Comparison of ENCODE assay signal across 8 cellular contexts in the genomic region with DNA sequence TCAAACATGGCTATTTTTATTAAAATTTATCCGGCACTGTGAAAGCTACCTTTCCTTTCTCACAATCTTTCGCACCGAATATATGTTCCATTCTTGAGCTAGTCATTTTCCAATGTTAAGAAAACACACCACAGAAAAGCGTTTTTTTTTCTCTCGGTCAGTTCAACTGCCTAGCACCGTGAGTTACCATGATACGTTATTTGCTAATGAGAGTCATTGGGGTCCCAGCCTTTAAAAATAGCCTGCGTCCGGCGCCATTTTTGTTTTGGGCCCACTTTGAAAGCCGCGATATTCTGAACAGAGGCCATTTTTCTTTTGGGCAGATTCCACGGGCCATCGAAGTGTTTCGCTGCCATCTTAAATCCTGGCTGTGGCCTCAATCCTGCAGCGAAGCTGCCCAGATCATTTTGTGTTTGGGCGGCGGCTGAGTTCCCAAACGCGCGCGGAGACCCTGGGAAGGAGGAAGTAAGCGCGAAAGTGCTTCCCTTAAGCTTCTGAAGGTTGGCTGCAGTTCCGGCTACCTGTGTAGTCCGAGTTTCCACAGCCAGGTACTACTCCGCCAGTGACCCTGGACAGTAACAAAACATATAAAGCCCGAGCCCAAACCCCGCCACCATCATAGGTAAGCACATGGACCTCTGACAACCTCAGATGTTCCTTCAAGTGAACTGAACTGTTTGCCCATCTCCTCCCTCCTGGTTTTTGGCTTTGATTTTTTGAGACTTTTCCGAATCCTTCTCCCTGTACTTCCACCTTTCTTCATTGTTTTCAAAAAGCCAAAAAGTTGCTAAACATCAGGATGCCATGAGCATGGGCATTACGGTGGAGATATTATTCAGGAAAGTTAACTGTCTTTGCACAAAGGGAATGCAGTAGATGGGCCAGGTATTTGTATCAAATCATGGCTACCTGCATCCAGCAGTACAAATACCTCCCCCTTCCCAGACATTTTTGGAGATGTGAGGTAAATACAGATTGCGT. TPM values are rescaled to one million over a fixed set of nuclear protein-coding genes. Genes with fewer than 3 reads are reported as not detected.
DNase-seq lines count a peak whose midpoint lies in the region; ATAC-seq, FAIRE-seq and TF ChIP-seq lines count a peak whose summit lies in the region.

Gene SLX4IP (plus strand): TSS at position 474 of the 981 bp plus-strand sequence. CDS start 22,900 bp downstream, outside the sequence.

- peak within 1 kb of the TSS; percentile 94 for H3K27ac Mint-ChIP-seq in activated naive CD8-positive, alpha-beta T cell treated with anti-CD3 and anti-CD28 coated beads, Interleukin-2, amount 50 U/mL, for 24 hours

- H3K4me2 ChIP-seq in SU-DHL-6 (ENCODE audit: low read depth, low read length, poor library complexity, severe bottlenecking) = peak within 1 kb of the TSS; percentile 99

- FAIRE-seq in pancreas (lab: Jason Lieb, UNC) = peak; percentile 92

- H3K4me3 Mint-ChIP-seq in activated naive CD8-positive, alpha-beta T cell treated with anti-CD3 and anti-CD28 coated beads, Interleukin-2, amount 50 U/mL, for 24 hours = peak within 1 kb of the TSS; percentile 85

- H3K36me3 ChIP-seq in SU-DHL-6 (ENCODE audit: low read length) = peaks cover 3% of the 10 kb centered on the region; the same call in 1 of the 2 replicates
- no peaks in the 10 kb centered on the region for H3K36me3 ChIP-seq in pancreas
- H3K36me3 ChIP-seq in tibial artery = no peaks in the 10 kb centered on the region

- no peaks in the 10 kb centered on the region for H3K9me2 ChIP-seq in SU-DHL-6 (replicated peaks; ENCODE audit: insufficient read depth, low read length)

- peak within 1 kb of the TSS; percentile 95 for H3K9ac ChIP-seq in SU-DHL-6 (ENCODE audit: low read length)

- intact Hi-C loops in Right ventricle myocardium superior (cut with DNase I) = no loop called here
- intact Hi-C loops in pancreas (cut with DNase I) = no loop called here
- intact Hi-C loops in tibial artery (cut with DNase I; ENCODE audit: low total_unique reads) = loop anchor here (10.0 kb wide), 2 partner anchors 220 to 240 kb away; partner anchors contain the start of genes JAG1 and SNAP25

- peak within 1 kb of the TSS; percentile 82 for H2AFZ ChIP-seq in SU-DHL-6 (ENCODE audit: low read depth, low read length, severe bottlenecking)

- TF ChIP-seq CTCF in GM12875 (IDR thresholded peaks at IDR 0.05; ENCODE audit: borderline replicate concordance, insufficient read depth, low read depth, low read length) = no peak
- no peak for TF ChIP-seq CTCF in SU-DHL-6 (IDR thresholded peaks at IDR 0.05; ENCODE audit: insufficient read depth, low read length, poor library complexity, severe bottlenecking)
- TF ChIP-seq CTCF in pancreas (IDR thresholded peaks at IDR 0.05) = no peak
- TF ChIP-seq CTCF in tibial artery (IDR thresholded peaks at IDR 0.05) = no peak

- H3K79me2 ChIP-seq in SU-DHL-6 (ENCODE audit: insufficient read depth, low read length) = peaks cover 73% of the 10 kb centered on the region

- H3F3A ChIP-seq in SU-DHL-6 (ENCODE audit: insufficient read depth) = peaks cover 16% of the 10 kb centered on the region

- H3K9me3 Mint-ChIP-seq in activated naive CD8-positive, alpha-beta T cell treated with anti-CD3 and anti-CD28 coated beads, Interleukin-2, amount 50 U/mL, for 24 hours = no peaks in the 10 kb centered on the region

- no peaks in the 10 kb centered on the region for H3K27me3 ChIP-seq in SU-DHL-6 (ENCODE audit: low read length)
- H3K27me3 ChIP-seq in pancreas = no peaks in the 10 kb centered on the region
- H3K27me3 ChIP-seq in tibial artery = no peaks in the 10 kb centered on the region

- DNase-seq in NCI-H1417 (lab: John Stamatoyannopoulos, UW) (peak; percentile 98 to 100 (median 99)), Right ventricle myocardium superior (peak; percentile 92), pancreas (peak; percentile 85 to 96 (median 95)), tibial artery (peak; percentile 91 to 95)
- peak; percentile 78 for DNase-seq in activated naive CD8-positive, alpha-beta T cell treated with anti-CD3 and anti-CD28 coated beads, Interleukin-2, amount 50 U/mL, for 24 hours

- H3K4me1 ChIP-seq in pancreas (peaks cover 0 to 15% (median 0%) of the 10 kb centered on the region in 3 donors), tibial artery (peaks cover 0 to 27% (median 13%) of the 10 kb centered on the region in 4 donors)

- no peaks in the 10 kb centered on the region for H4K20me1 ChIP-seq in SU-DHL-6 (ENCODE audit: low read depth, low read length)

- peaks cover 58% of the 10 kb centered on the region for H3K4me1 Mint-ChIP-seq in activated naive CD8-positive, alpha-beta T cell treated with anti-CD3 and anti-CD28 coated beads, Interleukin-2, amount 50 U/mL, for 24 hours

- ATAC-seq in HG02763 (IDR thresholded peaks at IDR 0.05; ENCODE audit: unreplicated experiment) (peak; percentile 60), Right ventricle myocardium superior (ENCODE audit: poor library complexity) (peak; percentile 86), pancreas (peak; percentile 81 to 89 (median 82))
- ATAC-seq in activated naive CD8-positive, alpha-beta T cell treated with anti-CD3 and anti-CD28 coated beads, Interleukin-2, amount 50 U/mL, for 24 hours = peak; percentile 70

- peak within 1 kb of the TSS; percentile 60 for H3K4me3 ChIP-seq in GM12875 (ENCODE audit: low read depth, low read length)
- H3K4me3 ChIP-seq in SU-DHL-6 (ENCODE audit: insufficient read depth, low read length, poor library complexity, severe bottlenecking) = peak within 1 kb of the TSS; percentile 99
- peak within 1 kb of the TSS; percentile 56 to 88 (median 87) for H3K4me3 ChIP-seq in pancreas
- H3K4me3 ChIP-seq in tibial artery = peak within 1 kb of the TSS; percentile 69 to 85

- no peaks in the 10 kb centered on the region for H3K9me3 ChIP-seq in SU-DHL-6 (ENCODE audit: insufficient read depth, low read length)
- no peaks in the 10 kb centered on the region for H3K9me3 ChIP-seq in pancreas
- no peaks in the 10 kb centered on the region for H3K9me3 ChIP-seq in tibial artery

- WGBS in pancreas, 2 donors = 0 to 1% methylated on average over 32 of the region's 32 CpGs

- no peaks in the 10 kb centered on the region for H3K27me3 Mint-ChIP-seq in activated naive CD8-positive, alpha-beta T cell treated with anti-CD3 and anti-CD28 coated beads, Interleukin-2, amount 50 U/mL, for 24 hours

- H3K27ac ChIP-seq in SU-DHL-6 (ENCODE audit: low read depth, low read length) (peak within 1 kb of the TSS; percentile 96), pancreas (peak within 1 kb of the TSS; percentile 77 to 95 (median 84)), tibial artery (peak within 1 kb of the TSS; percentile 82 to 87)

- peaks cover 6% of the 10 kb centered on the region for H3K36me3 Mint-ChIP-seq in activated naive CD8-positive, alpha-beta T cell treated with anti-CD3 and anti-CD28 coated beads, Interleukin-2, amount 50 U/mL, for 24 hours (ENCODE audit: low read depth)

RNA-seq across cellular contexts. Expression of gene SLX4IP, which starts in this region (rescaled TPM):
- total RNA-seq in Right ventricle myocardium superior (2.6 TPM), pancreas (1 to 10 TPM; 2.5 to 6.4 (median 3.2) TPM)
- 1 to 10 TPM; 2.7 TPM for polyA plus RNA-seq in pancreas

Comparison
In these comparisons a context has a peak if more than half of its experiments do, and no peak if none do; other contexts are left out.
1. Peak in every context shown above with its lines: DNase-seq, ATAC-seq, H3K4me3 ChIP-seq and H3K27ac ChIP-seq.